ENCODE assay signal across 7 cellular contexts in the genomic region with DNA sequence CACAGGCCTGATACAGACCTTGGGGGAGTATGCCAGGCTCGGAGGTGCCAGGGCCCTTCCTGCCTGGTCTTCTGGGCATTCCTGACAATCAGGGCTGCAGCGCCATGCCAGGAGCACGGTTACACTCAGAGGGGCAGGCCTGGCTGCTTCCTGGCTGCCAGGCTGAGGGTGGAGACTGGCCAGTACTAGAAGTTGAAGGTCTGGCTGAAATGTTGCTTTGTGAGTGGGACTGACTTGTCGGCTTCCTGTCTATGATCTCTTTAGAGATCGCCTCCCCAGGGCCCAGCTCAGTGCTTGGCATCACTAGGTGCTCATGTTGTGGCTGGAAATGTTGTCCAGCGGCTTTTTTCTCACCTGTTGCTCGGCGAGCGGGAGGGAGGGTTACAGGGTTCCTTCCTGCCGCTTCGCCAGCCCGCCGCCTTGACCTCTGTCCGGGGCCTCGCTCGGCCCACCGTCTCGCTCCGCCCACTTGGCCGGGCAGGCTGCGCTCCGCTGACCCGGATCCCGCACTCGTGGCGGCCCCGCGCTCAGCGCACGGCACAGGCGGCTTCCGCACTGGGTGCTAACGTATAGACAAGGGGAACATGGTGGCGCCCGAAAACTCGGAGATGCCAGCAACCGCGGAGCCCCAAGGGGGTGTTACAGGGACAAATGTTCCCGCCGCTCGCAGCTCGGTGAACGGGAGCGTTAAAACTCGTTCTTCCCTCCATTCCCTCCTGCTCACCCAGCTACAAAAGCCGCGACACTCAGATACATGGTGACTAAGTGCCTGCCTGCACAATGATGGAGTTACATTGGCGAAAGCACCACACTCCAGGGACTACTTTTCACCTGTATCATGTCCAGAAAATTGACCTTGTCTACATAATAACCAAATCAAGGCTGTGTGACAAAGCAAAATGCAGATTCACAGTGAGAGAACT. TPM values are rescaled to one million over a fixed set of nuclear protein-coding genes. Genes with fewer than 3 reads are reported as not detected.
A peak's percentile ranks its signal among the peaks of the same experiment; 100 is the strongest.
DNase-seq lines count a peak whose midpoint lies in the region; TF ChIP-seq lines count a peak whose summit lies in the region.

No MANE protein-coding gene starts in this region.

- H3K27ac ChIP-seq in cardiac muscle cell: no peak overlapping the region

- H3K27ac Mint-ChIP-seq in activated CD4-positive, alpha-beta memory T cell treated with anti-CD3 and anti-CD28 coated beads for 36 hours: no peak overlapping the region

- H3K4me3 ChIP-seq in H7 (ENCODE audit: insufficient read depth, low read depth, low read length) (peak overlapping the region; percentile 19; the same call in 1 of the 2 replicates), cardiac muscle cell (peak overlapping the region; percentile 9)

- H3K36me3 ChIP-seq in H7 (replicated peaks; ENCODE audit: control insufficient read depth, insufficient read depth, low read length): no peaks in the 10 kb centered on the region
- peaks cover 5% of the 10 kb centered on the region for H3K36me3 ChIP-seq in cardiac muscle cell

- CTCF ChIA-PET in activated CD4-positive, alpha-beta memory T cell treated with anti-CD3 and anti-CD28 coated beads for 36 hours (lab: Charles Lee): no interaction called here

- H3K9me3 Mint-ChIP-seq in activated CD4-positive, alpha-beta memory T cell treated with anti-CD3 and anti-CD28 coated beads for 36 hours: no peaks in the 10 kb centered on the region

- peak overlapping the region; percentile 41 for H3K4me3 Mint-ChIP-seq in activated CD4-positive, alpha-beta memory T cell treated with anti-CD3 and anti-CD28 coated beads for 36 hours

- peaks cover 9% of the 10 kb centered on the region for H3K36me3 Mint-ChIP-seq in activated CD4-positive, alpha-beta memory T cell treated with anti-CD3 and anti-CD28 coated beads for 36 hours

- H3K4me1 Mint-ChIP-seq in activated CD4-positive, alpha-beta memory T cell treated with anti-CD3 and anti-CD28 coated beads for 36 hours (ENCODE audit: low read depth): peaks cover 8% of the 10 kb centered on the region

- TF ChIP-seq CTCF in cardiac muscle cell (IDR thresholded peaks at IDR 0.05; ENCODE audit: low read depth, low read length): no peak

- H3K4me1 ChIP-seq in cardiac muscle cell (ENCODE audit: low read depth): peaks cover 5% of the 10 kb centered on the region

- no peaks in the 10 kb centered on the region; the same call in 1 of the 2 replicates for H3K27me3 ChIP-seq in H7 (ENCODE audit: control insufficient read depth, insufficient read depth, low read length)
- H3K27me3 ChIP-seq in cardiac muscle cell: no peaks in the 10 kb centered on the region

- intact Hi-C loops in activated CD4-positive, alpha-beta memory T cell treated with anti-CD3 and anti-CD28 coated beads for 36 hours (cut with micrococcal nuclease): no loop called here

- TF ChIP-seq POLR2A in GM15510 (IDR thresholded peaks at IDR 0.05; ENCODE audit: borderline replicate concordance, extremely low read depth, insufficient read length): peak; percentile 41

- POLR2A ChIA-PET in activated CD4-positive, alpha-beta memory T cell treated with anti-CD3 and anti-CD28 coated beads for 36 hours (lab: Charles Lee): interaction anchor here (0.6 kb wide), 1 partner anchor 317 kb away, joined by 3 read pairs; no protein-coding TSS in a partner anchor

- peak; percentile 90 for DNase-seq in H7
- peak; percentile 29 for DNase-seq in activated CD4-positive, alpha-beta memory T cell treated with anti-CD3 and anti-CD28 coated beads for 36 hours
- DNase-seq in cardiac muscle cell (ENCODE audit: low read depth in 1 of 2, low spot score in 1 of 2): peak; percentile 48 to 61
- DNase-seq in renal cortical epithelial cell (ENCODE audit: low read depth): peak; percentile 63
- DNase-seq in NCI-H69 (lab: John Stamatoyannopoulos, UW): no peak
- DNase-seq in SKM-1 treated with dmso at 0.1 percent for 144 hours (lab: John Stamatoyannopoulos, UW; ENCODE audit: unreplicated experiment): no peak

- H3K9me3 ChIP-seq in cardiac muscle cell (ENCODE audit: low read depth): no peaks in the 10 kb centered on the region

- H3K27me3 Mint-ChIP-seq in activated CD4-positive, alpha-beta memory T cell treated with anti-CD3 and anti-CD28 coated beads for 36 hours: peaks cover 7% of the 10 kb centered on the region

RNA-seq across cellular contexts. Expression of gene PAPLN, which starts 32.7 kb away (rescaled TPM):
- total RNA-seq in H7 (2014; rRNA removed; shearing (Covaris generic)): 1.0 and 2.2 TPM in 2 replicates
- under 1 TPM; 0.62 to 0.65 TPM for total RNA-seq in activated CD4-positive, alpha-beta memory T cell treated with anti-CD3 and anti-CD28 coated beads for 36 hours
- 1.2 and 4.2 TPM in 2 replicates for total RNA-seq in cardiac muscle cell
- polyA plus RNA-seq in cardiac muscle cell: 1.7 and 2.9 TPM in 2 replicates
- total RNA-seq in renal cortical epithelial cell: 21.4 and 164 TPM in 2 replicates

Comparison
In these comparisons a context has a peak if more than half of its experiments do, and no peak if none do; other contexts are left out.
1. DNase-seq: peak in H7 (single experiment), activated CD4-positive, alpha-beta memory T cell treated with anti-CD3 and anti-CD28 coated beads for 36 hours (single experiment), cardiac muscle cell (2 of 2) and renal cortical epithelial cell (single experiment); none in NCI-H69 (single experiment) and SKM-1 treated with dmso at 0.1 percent for 144 hours (single experiment).